ENCODE assay signal across 7 cellular contexts in the genomic region with DNA sequence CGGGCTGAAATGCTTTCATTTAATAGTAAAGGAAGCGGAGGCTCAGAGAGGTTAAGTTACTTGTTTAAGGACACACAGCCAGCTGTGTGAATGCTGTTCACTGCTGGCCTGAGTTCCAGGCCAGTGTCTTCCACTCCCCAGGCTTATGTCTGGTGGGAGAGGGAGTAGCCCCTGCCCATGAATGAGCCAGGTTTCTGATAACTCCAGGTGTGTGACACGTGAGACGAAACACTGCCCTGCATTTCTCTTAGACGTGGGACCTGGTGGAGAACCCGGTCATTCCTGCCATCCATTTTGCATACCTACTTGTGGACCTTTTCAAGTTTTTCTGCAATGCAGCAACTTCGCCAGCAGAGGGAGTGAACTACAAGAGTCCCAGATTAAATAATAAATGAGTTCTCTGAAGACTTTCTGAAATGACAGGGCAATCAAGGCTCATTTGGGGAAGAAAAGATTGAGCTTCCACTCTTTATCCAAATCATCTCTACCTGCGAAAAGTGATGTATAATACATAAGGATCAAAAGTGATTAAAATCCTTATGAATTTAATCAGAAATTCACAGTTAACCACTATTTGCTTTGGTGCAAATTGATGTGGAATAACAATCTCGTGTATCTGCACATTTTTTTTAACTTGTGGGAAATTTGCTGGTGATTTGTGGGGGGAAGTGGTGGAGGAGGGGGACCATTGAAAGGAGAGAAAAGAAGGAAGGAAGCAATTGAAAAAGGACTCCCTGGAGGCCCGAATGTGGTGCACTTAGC.
DNase-seq lines count a peak whose midpoint lies in the region; ATAC-seq, FAIRE-seq and TF ChIP-seq lines count a peak whose summit lies in the region.

No MANE protein-coding gene starts in this region.

- H3K36me3 ChIP-seq in ascending aorta (no peaks in the 10 kb centered on the region), hepatocyte (replicated peaks; ENCODE audit: insufficient read depth, low read depth) (no peaks in the 10 kb centered on the region), small intestine (ENCODE audit: control insufficient read depth in 2 of 2, insufficient read depth in 2 of 2, low read length in 2 of 2) (no peaks in the 10 kb centered on the region)

- H3K4me2 ChIP-seq in hepatocyte, result no peak overlapping the region

- no peaks in the 10 kb centered on the region for H3K79me2 ChIP-seq in hepatocyte

- H3K9me3 ChIP-seq in ascending aorta (no peaks in the 10 kb centered on the region), hepatocyte (ENCODE audit: low read depth) (no peaks in the 10 kb centered on the region), small intestine (ENCODE audit: control insufficient read depth, low read depth) (no peaks in the 10 kb centered on the region)

- FAIRE-seq in small intestine (lab: Jason Lieb, UNC), result no peak

- 42% methylated on average over 10 of the region's 10 CpGs for WGBS in hepatocyte (ENCODE audit: low lambda C conversion rate, missing lambda C conversion rate)
- WGBS in small intestine, 3 donors, result 39 to 40% (median 40%) methylated on average over 10 of the region's 10 CpGs

- intact Hi-C loops in ascending aorta (cut with DNase I), result loop anchor here (2.0 kb wide), 1 partner anchor 717 kb away; no protein-coding TSS in a partner anchor

- no peaks in the 10 kb centered on the region for H4K20me1 ChIP-seq in hepatocyte (ENCODE audit: insufficient read depth, poor library complexity, severe bottlenecking)

- no peaks in the 10 kb centered on the region for H3K9me2 ChIP-seq in hepatocyte (replicated peaks; ENCODE audit: insufficient read depth)

- no peaks in the 10 kb centered on the region for H3K27me3 ChIP-seq in ascending aorta
- no peaks in the 10 kb centered on the region for H3K27me3 ChIP-seq in hepatocyte
- H3K27me3 ChIP-seq in small intestine (ENCODE audit: control insufficient read depth in 2 of 2, insufficient read depth in 2 of 2, low read length in 2 of 2), result no peaks in the 10 kb centered on the region

- peak; percentile 77 for DNase-seq in ELR (ENCODE audit: low read depth)
- peak; percentile 79 for DNase-seq in Jurkat, Clone E6-1 (ENCODE audit: low read depth, low spot score)
- peak; percentile 57 for DNase-seq in RPMI8226
- DNase-seq in ascending aorta (ENCODE audit: low spot score in 2 of 2), result peak in 1 of 2 donors; percentile 79
- peak; percentile 82 for DNase-seq in hepatocyte (ENCODE audit: low spot score)
- peak; percentile 72 for DNase-seq in small intestine

- no peak overlapping the region for H3K4me3 ChIP-seq in Jurkat, Clone E6-1 (ENCODE audit: low read length)
- H3K4me3 ChIP-seq in ascending aorta (no peak overlapping the region), hepatocyte (no peak overlapping the region), small intestine (ENCODE audit: low read depth in 1 of 2, low read length in 2 of 2) (no peak overlapping the region)

- no peak overlapping the region for H2AFZ ChIP-seq in hepatocyte

- H3K4me1 ChIP-seq in ascending aorta (peaks cover 0 to 3% of the 10 kb centered on the region in 2 donors), hepatocyte (ENCODE audit: insufficient read depth) (no peaks in the 10 kb centered on the region), small intestine (ENCODE audit: control insufficient read depth in 2 of 2, insufficient read depth in 1 of 2, low read depth in 1 of 2, low read length in 1 of 2) (no peaks in the 10 kb centered on the region)

- no peak for ATAC-seq in GM21367 (IDR thresholded peaks at IDR 0.05; ENCODE audit: unreplicated experiment)

- TF ChIP-seq CTCF in ascending aorta (IDR thresholded peaks at IDR 0.05), result peak; percentile 52 to 74 (median 74)
- peak; percentile 73 for TF ChIP-seq CTCF in hepatocyte (IDR thresholded peaks at IDR 0.05; ENCODE audit: poor library complexity)

- no peak overlapping the region for H3K27ac ChIP-seq in ascending aorta
- no peak overlapping the region for H3K27ac ChIP-seq in hepatocyte
- H3K27ac ChIP-seq in small intestine (ENCODE audit: low read depth in 1 of 2, low read length in 1 of 2), result no peak overlapping the region
